20 cellular contexts compared by ENCODE assay signal in genomic region chr14:68236525-68236924, GRCh38.
A peak's percentile ranks its signal among the peaks of the same experiment; 100 is the strongest.
DNase-seq lines count a peak whose midpoint lies in the region; ATAC-seq, FAIRE-seq and TF ChIP-seq lines count a peak whose summit lies in the region.
"Had no signal": no experiment of that assay in that cellular context is flagged by ENCODE, and none has a peak within 500 bp of the region (broad histone marks: within the 10 kb centered on the region; RNA-seq: fewer than 3 reads in every experiment).

No MANE protein-coding gene starts in this region.

- POLR2A ChIA-PET in HepG2 (lab: Yijun Ruan, JAX): no interaction called here

- H3K9me3 ChIP-seq in HepG2 (ENCODE audit: low read length) (no peaks in the 10 kb centered on the region), ovary (no peaks in the 10 kb centered on the region), vagina (no peaks in the 10 kb centered on the region)
- H3K9me3 ChIP-seq: ascending aorta, left lung had no signal

- TF ChIP-seq CTCF in brain (conservative IDR thresholded peaks at IDR 0.05): no peak
- no peak for TF ChIP-seq CTCF in HepG2 (CRISPR knock-in tag; IDR thresholded peaks at IDR 0.05)
- TF ChIP-seq CTCF in ovary (IDR thresholded peaks at IDR 0.05): no peak
- no peak for TF ChIP-seq CTCF in vagina (IDR thresholded peaks at IDR 0.05)

- TF ChIP-seq EP300 in HepG2 (IDR thresholded peaks at IDR 0.05; ENCODE audit: low read depth in 2 of 2, low read length in 2 of 2): no peak
- TF ChIP-seq EP300 in HepG2 (CRISPR knock-in tag; IDR thresholded peaks at IDR 0.05; ENCODE audit: borderline replicate concordance): no peak
- TF ChIP-seq EP300 in ovary (IDR thresholded peaks at IDR 0.05): no peak

- H3K27ac Mint-ChIP-seq in brain: peak overlapping the region; percentile 42 to 94 (median 84)
- H3K27ac Mint-ChIP-seq: activated naive CD4-positive, alpha-beta T cell treated with anti-CD3 and anti-CD28 coated beads, Interleukin-2, amount 50 U/mL, for 24 hours; CD8-positive, alpha-beta T cell; H9 had no signal

- H3K4me2 ChIP-seq in HepG2 (ENCODE audit: low read depth, low read length): no peak overlapping the region

- no peaks in the 10 kb centered on the region for H3K36me3 ChIP-seq in HepG2 (replicated peaks in 1 of 2; ENCODE audit: control insufficient read depth in 1 of 2, insufficient read depth in 2 of 2, low read length in 2 of 2)
- no peaks in the 10 kb centered on the region for H3K36me3 ChIP-seq in ovary
- H3K36me3 ChIP-seq in vagina: no peaks in the 10 kb centered on the region
- H3K36me3 ChIP-seq: ascending aorta, left lung had no signal

- no peak overlapping the region for H3K4me3 Mint-ChIP-seq in brain
- H3K4me3 Mint-ChIP-seq: activated naive CD4-positive, alpha-beta T cell treated with anti-CD3 and anti-CD28 coated beads, Interleukin-2, amount 50 U/mL, for 24 hours; CD8-positive, alpha-beta T cell; H9 had no signal

- ATAC-seq in HepG2: no peak
- no peak for ATAC-seq in GM18907 (IDR thresholded peaks at IDR 0.05; ENCODE audit: unreplicated experiment)
- ATAC-seq in HG03565 (IDR thresholded peaks at IDR 0.05; ENCODE audit: unreplicated experiment): no peak
- ATAC-seq: CD8-positive, alpha-beta T cell; left lung; right cardiac atrium had no signal

- peaks cover 0 to 5% (median under 1%) of the 10 kb centered on the region in 5 experiments for H3K9me3 Mint-ChIP-seq in brain
- H3K9me3 Mint-ChIP-seq: activated naive CD4-positive, alpha-beta T cell treated with anti-CD3 and anti-CD28 coated beads, Interleukin-2, amount 50 U/mL, for 24 hours; H9 had no signal

- DNase-seq in HepG2 (ENCODE audit: low spot score) (no peak), ovary (no peak), vagina (ENCODE audit: extremely low spot score in 2 of 2) (no peak), NCI-H2227 treated with DMSO at 0.1 percent for 48 hours (lab: John Stamatoyannopoulos, UW) (no peak)
- DNase-seq: CD8-positive, alpha-beta T cell; cerebellar nuclear complex; DMS53; effector memory CD4-positive, alpha-beta T cell; H9; left lung; NCI-H1417; NCI-H2107; NCI-H526 treated with DMSO at 0.1 percent for 48 hours; right cardiac atrium had no signal

- CTCF ChIA-PET in HepG2 (lab: Yijun Ruan, JAX; ENCODE audit: low intra/inter-chr PET ratio, low total read pairs): no interaction called here

- H3K27ac ChIP-seq in HepG2 (ENCODE audit: extremely low read length, insufficient read depth, low read length): no peak overlapping the region
- H3K27ac ChIP-seq in ovary: peak overlapping the region; percentile 18 to 22
- H3K27ac ChIP-seq in vagina: peak overlapping the region; percentile 76
- H3K27ac ChIP-seq: ascending aorta had no signal

- no peaks in the 10 kb centered on the region for H3K27me3 Mint-ChIP-seq in brain
- H3K27me3 Mint-ChIP-seq: activated naive CD4-positive, alpha-beta T cell treated with anti-CD3 and anti-CD28 coated beads, Interleukin-2, amount 50 U/mL, for 24 hours had no signal

- no peaks in the 10 kb centered on the region for H3K36me3 Mint-ChIP-seq in brain
- H3K36me3 Mint-ChIP-seq: CD8-positive, alpha-beta T cell had no signal

- in situ Hi-C loops in HepG2 (cut with HindIII; ENCODE audit: extremely low pct_ligation_motif_present, low pct_unique_long_range_greater_than_20kb): no loop called here

- no peak for TF ChIP-seq RAD21 in HepG2 (CRISPR knock-in tag; IDR thresholded peaks at IDR 0.05)

- H3K4me1 ChIP-seq in HepG2 (ENCODE audit: insufficient read depth, low read length) (peaks cover 37% of the 10 kb centered on the region), ovary (ENCODE audit: insufficient read depth) (peaks cover 10% of the 10 kb centered on the region), vagina (peaks cover 64% of the 10 kb centered on the region)

- H2AFZ ChIP-seq in HepG2 (ENCODE audit: low read length): no peak overlapping the region

- no peaks in the 10 kb centered on the region for H4K20me1 ChIP-seq in HepG2 (ENCODE audit: insufficient read depth, low read length)

- no peak overlapping the region for H3K9ac ChIP-seq in HepG2 (ENCODE audit: insufficient read depth, low read depth, low read length)

- peak; percentile 28 for FAIRE-seq in HepG2 (lab: Jason Lieb, UNC)
- FAIRE-seq: GM12891 had no signal

- H3K4me3 ChIP-seq in HepG2 (replicated peaks in 1 of 3; ENCODE audit: insufficient read depth in 1 of 3, low read depth in 2 of 3, low read length in 3 of 3) (no peak overlapping the region), ovary (no peak overlapping the region), vagina (no peak overlapping the region)
- H3K4me3 ChIP-seq: ascending aorta, left lung had no signal

- WGBS in HepG2 (ENCODE audit: low lambda C conversion rate): 45% methylated on average over 1 of the region's 1 CpG
- 14 to 25% (median 16%) methylated on average over 1 of the region's 1 CpG for WGBS in ovary, 3 donors

- peaks cover 32% of the 10 kb centered on the region for H3K4me1 Mint-ChIP-seq in brain
- H3K4me1 Mint-ChIP-seq: activated naive CD4-positive, alpha-beta T cell treated with anti-CD3 and anti-CD28 coated beads, Interleukin-2, amount 50 U/mL, for 24 hours had no signal

- TF ChIP-seq POLR2A in HepG2 (IDR thresholded peaks at IDR 0.05; ENCODE audit: insufficient read depth in 1 of 2, low read depth in 2 of 2, low read length in 2 of 2) (no peak), ovary (IDR thresholded peaks at IDR 0.05) (no peak), vagina (IDR thresholded peaks at IDR 0.05) (no peak)

- H3K27me3 ChIP-seq in HepG2 (ENCODE audit: control insufficient read depth in 1 of 2, insufficient read depth in 2 of 2, low read length in 2 of 2) (no peaks in the 10 kb centered on the region), ovary (no peaks in the 10 kb centered on the region), vagina (no peaks in the 10 kb centered on the region)
- H3K27me3 ChIP-seq: ascending aorta, left lung had no signal

- intact Hi-C loops in HepG2 (cut with micrococcal nuclease; ENCODE audit: unreplicated experiment): no loop called here
- intact Hi-C loops in ovary (cut with DNase I): loop anchor here in 1 of 4 donors (10.0 kb wide), 2 partner anchors 92 to 282 kb away; no protein-coding TSS in a partner anchor
- intact Hi-C loops in vagina (cut with DNase I): no loop called here

- BruUV-seq in HepG2 (replicated peaks; lab: Mats Ljungman, UMichigan): no TSS peak

- H3K79me2 ChIP-seq in HepG2 (ENCODE audit: insufficient read depth, low read length): no peaks in the 10 kb centered on the region

TF ChIP-seq in HepG2, 621 proteins besides CTCF, POLR2A, EP300 and RAD21:
- TF ChIP-seq ZSCAN9 (CRISPR knock-in tag; IDR thresholded peaks at IDR 0.05; ENCODE audit: borderline replicate concordance): no peak
- TF ChIP-seq NKX3-1 (CRISPR knock-in tag; IDR thresholded peaks at IDR 0.05): no peak
- TF ChIP-seq ARID2 (CRISPR knock-in tag; IDR thresholded peaks at IDR 0.05; ENCODE audit: borderline replicate concordance): no peak
- no peak for TF ChIP-seq ATAD3A (CRISPR knock-in tag; IDR thresholded peaks at IDR 0.05)
- no peak for TF ChIP-seq ZNF530 (CRISPR knock-in tag; IDR thresholded peaks at IDR 0.05; ENCODE audit: low read depth)
- no peak for TF ChIP-seq ZKSCAN1 (IDR thresholded peaks at IDR 0.05; ENCODE audit: low read length)
- no peak for TF ChIP-seq ZFP62 (CRISPR knock-in tag; IDR thresholded peaks at IDR 0.05)
- no peak for TF ChIP-seq ATF7-NPFF (CRISPR knock-in tag; IDR thresholded peaks at IDR 0.05; ENCODE audit: low read depth)
- no peak for TF ChIP-seq ZNF644 (CRISPR knock-in tag; IDR thresholded peaks at IDR 0.05; ENCODE audit: low read depth)
- TF ChIP-seq ZMYM4 (CRISPR knock-in tag; IDR thresholded peaks at IDR 0.05): no peak
- TF ChIP-seq ZNF841 (CRISPR knock-in tag; IDR thresholded peaks at IDR 0.05; ENCODE audit: borderline replicate concordance): no peak
- TF ChIP-seq ATF4 (CRISPR knock-in tag; IDR thresholded peaks at IDR 0.05): no peak
